Comparison of ENCODE assay signal across 21 cellular contexts in the genomic region with DNA sequence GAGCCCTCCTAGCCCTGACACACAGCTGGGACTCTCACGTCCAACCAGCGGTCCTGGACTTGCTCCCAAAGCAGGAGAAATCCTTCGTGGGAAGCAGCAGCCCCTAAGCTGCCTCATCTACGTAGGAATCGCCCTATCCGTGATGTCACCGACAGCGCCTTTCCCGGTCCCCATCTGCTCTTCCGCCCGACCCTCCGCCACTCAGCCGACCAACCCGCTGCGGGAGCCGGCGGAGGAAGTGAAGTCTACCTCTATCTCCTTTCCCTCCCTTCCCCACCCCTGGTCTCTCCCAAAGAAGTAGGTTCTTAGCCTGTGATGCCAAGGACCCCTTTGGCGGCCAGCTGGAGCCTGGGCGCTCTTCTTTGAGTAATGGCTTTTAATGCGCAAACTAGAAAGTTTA.
"Had no signal": no experiment of that assay in that cellular context is flagged by ENCODE, and none has a peak within 500 bp of the region (broad histone marks: within the 10 kb centered on the region; RNA-seq: fewer than 3 reads in every experiment).

No MANE protein-coding gene starts in this region.

- H3K4me3 ChIP-seq: hepatocyte, vagina had no signal

- H3K4me2 ChIP-seq: hepatocyte had no signal

- H2AFZ ChIP-seq: hepatocyte, parathyroid adenoma had no signal

- H3K27me3 ChIP-seq: hepatocyte, vagina had no signal

- H3K36me3 ChIP-seq: esophagus muscularis mucosa, neutrophil, tibial artery, vagina had no signal

- FAIRE-seq: colon, endometrium had no signal

- H3K9ac ChIP-seq: parathyroid adenoma had no signal

- H3K36me3 Mint-ChIP-seq: activated naive CD4-positive, alpha-beta T cell treated with anti-CD3 and anti-CD28 coated beads, Interleukin-2, amount 50 U/mL, for 24 hours; natural killer cell; stimulated activated effector memory CD8-positive, alpha-beta T cell treated with anti-CD3 and anti-CD28 coated beads, Interleukin-12 subunit alpha, Interleukin-12 subunit beta, amount 100 ng/mL, for 72 hours had no signal

- H3K79me2 ChIP-seq: hepatocyte, parathyroid adenoma had no signal

- H3K4me1 ChIP-seq: parathyroid adenoma, vagina had no signal

- DNase-seq: activated CD4-positive, alpha-beta T cell treated with anti-CD3 and anti-CD28 coated beads for 1 hour; activated CD4-positive, alpha-beta T cell treated with anti-CD3 and anti-CD28 coated beads, Interleukin-2, amount 50 U/mL, for 4 hours; activated effector memory CD4-positive, alpha-beta T cell treated with anti-CD3 and anti-CD28 coated beads, Interleukin-2, amount 50 U/mL, for 16 hours; activated T-cell treated with anti-CD3 and anti-CD28 coated beads, Interleukin-2, amount 50 U/mL, for 1 hour; caudate nucleus; mammary epithelial cell; natural killer cell; stimulated activated CD4-positive, alpha-beta T cell treated with anti-CD3 and anti-CD28 coated beads, Interleukin-12 subunit alpha, Interleukin-12 subunit beta, amount 100 ng/mL, for 4 hours; stimulated activated CD4-positive, alpha-beta T cell treated with anti-CD3 and anti-CD28 coated beads, Interleukin-2, amount 100 ng/mL, for 24 hours; T1000; tibial artery had no signal

- H3K4me3 Mint-ChIP-seq: activated naive CD4-positive, alpha-beta T cell treated with anti-CD3 and anti-CD28 coated beads, Interleukin-2, amount 50 U/mL, for 24 hours; natural killer cell; stimulated activated effector memory CD8-positive, alpha-beta T cell treated with anti-CD3 and anti-CD28 coated beads, Interleukin-12 subunit alpha, Interleukin-12 subunit beta, amount 100 ng/mL, for 72 hours had no signal

- ATAC-seq: left cardiac atrium; natural killer cell; stimulated activated effector memory CD8-positive, alpha-beta T cell treated with anti-CD3 and anti-CD28 coated beads, Interleukin-12 subunit alpha, Interleukin-12 subunit beta, amount 100 ng/mL, for 72 hours had no signal

- H3K9me3 ChIP-seq: esophagus muscularis mucosa, neutrophil, tibial artery, vagina had no signal

- H3K27ac Mint-ChIP-seq: activated naive CD4-positive, alpha-beta T cell treated with anti-CD3 and anti-CD28 coated beads, Interleukin-2, amount 50 U/mL, for 24 hours; natural killer cell; stimulated activated effector memory CD8-positive, alpha-beta T cell treated with anti-CD3 and anti-CD28 coated beads, Interleukin-12 subunit alpha, Interleukin-12 subunit beta, amount 100 ng/mL, for 72 hours had no signal

- H3K27ac ChIP-seq: esophagus muscularis mucosa, hepatocyte, neutrophil, parathyroid adenoma, tibial artery, vagina had no signal

- H3K9me3 Mint-ChIP-seq: activated naive CD4-positive, alpha-beta T cell treated with anti-CD3 and anti-CD28 coated beads, Interleukin-2, amount 50 U/mL, for 24 hours; natural killer cell; stimulated activated effector memory CD8-positive, alpha-beta T cell treated with anti-CD3 and anti-CD28 coated beads, Interleukin-12 subunit alpha, Interleukin-12 subunit beta, amount 100 ng/mL, for 72 hours had no signal
